Comparison of ENCODE assay signal across 8 cellular contexts in the genomic region with DNA sequence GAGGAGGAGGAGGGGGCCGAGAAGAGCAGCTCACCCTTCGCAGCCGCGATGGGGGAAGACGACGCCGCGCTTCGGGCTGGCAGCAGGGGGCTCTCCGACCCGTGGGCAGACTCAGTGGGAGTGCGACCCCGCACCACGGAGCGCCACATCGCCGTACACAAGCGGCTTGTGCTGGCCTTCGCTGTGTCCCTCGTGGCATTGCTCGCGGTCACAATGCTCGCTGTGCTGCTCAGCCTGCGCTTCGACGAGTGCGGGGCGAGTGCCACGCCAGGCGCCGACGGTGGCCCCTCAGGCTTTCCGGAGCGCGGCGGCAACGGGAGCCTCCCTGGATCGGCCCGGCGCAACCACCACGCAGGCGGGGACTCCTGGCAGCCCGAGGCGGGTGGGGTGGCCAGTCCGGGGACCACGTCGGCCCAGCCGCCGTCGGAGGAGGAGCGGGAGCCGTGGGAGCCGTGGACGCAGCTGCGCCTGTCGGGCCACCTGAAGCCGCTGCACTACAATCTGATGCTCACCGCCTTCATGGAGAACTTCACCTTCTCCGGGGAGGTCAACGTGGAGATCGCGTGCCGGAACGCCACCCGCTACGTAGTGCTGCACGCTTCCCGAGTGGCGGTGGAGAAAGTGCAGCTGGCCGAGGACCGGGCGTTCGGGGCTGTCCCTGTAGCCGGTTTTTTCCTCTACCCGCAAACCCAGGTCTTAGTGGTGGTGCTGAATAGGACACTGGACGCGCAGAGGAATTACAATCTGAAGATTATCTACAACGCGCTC. TPM values are rescaled to one million over a fixed set of nuclear protein-coding genes. Genes with fewer than 3 reads are reported as not detected.
A peak's percentile ranks its signal among the peaks of the same experiment; 100 is the strongest.
DNase-seq lines count a peak whose midpoint lies in the region; ATAC-seq, FAIRE-seq and TF ChIP-seq lines count a peak whose summit lies in the region.

No MANE protein-coding gene starts in this region.

- intact Hi-C loops in pancreas (cut with DNase I), result no loop called here

- H3K36me3 ChIP-seq in pancreas, result no peaks in the 10 kb centered on the region

- FAIRE-seq in pancreas (lab: Jason Lieb, UNC), result no peak

- peaks cover 0 to 28% (median 5%) of the 10 kb centered on the region in 6 donors for H3K9me3 Mint-ChIP-seq in immature natural killer cell

- H3K4me3 Mint-ChIP-seq in immature natural killer cell, result no peak overlapping the region

- DNase-seq in Caki2 (ENCODE audit: low read depth), result peak; percentile 83
- peak; percentile 54 for DNase-seq in NCI-H2227 treated with DMSO at 0.1 percent for 48 hours (lab: John Stamatoyannopoulos, UW)
- DNase-seq in foreskin keratinocyte, result peak in 1 of 2 donors; percentile 36
- DNase-seq in pancreas, result peak; percentile 28 to 76 (median 48)
- DNase-seq in NCI-H2196 (lab: John Stamatoyannopoulos, UW; ENCODE audit: unreplicated experiment), result no peak
- no peak for DNase-seq in stimulated activated CD4-positive, alpha-beta T cell treated with anti-CD3 and anti-CD28 coated beads, Interleukin-4, amount 100 ng/mL, for 1 hour
- DNase-seq in immature natural killer cell, result no peak

- ATAC-seq in foreskin keratinocyte (peak; percentile 8), pancreas (peak; percentile 2 to 27 (median 8)), GM19452 (IDR thresholded peaks at IDR 0.05; ENCODE audit: unreplicated experiment) (no peak)

- no peaks in the 10 kb centered on the region for H3K9me3 ChIP-seq in pancreas

- H3K27ac ChIP-seq in foreskin keratinocyte, result no peak overlapping the region
- peak overlapping the region; percentile 77 to 93 (median 80) for H3K27ac ChIP-seq in pancreas

- no peak overlapping the region for H3K27ac Mint-ChIP-seq in immature natural killer cell

- no peaks in the 10 kb centered on the region for H3K4me1 ChIP-seq in foreskin keratinocyte
- H3K4me1 ChIP-seq in pancreas, result peaks cover under 1 to 8% (median under 1%) of the 10 kb centered on the region in 3 donors

- H3K27me3 Mint-ChIP-seq in immature natural killer cell (ENCODE audit: low read depth in 3 of 3), result peaks cover 7 to 20% (median 8%) of the 10 kb centered on the region in 3 donors

- H3K27me3 ChIP-seq in foreskin keratinocyte, result peaks cover 86% of the 10 kb centered on the region
- H3K27me3 ChIP-seq in pancreas, result no peaks in the 10 kb centered on the region

- 1 to 2% methylated on average over 78 to 79 of the region's 79 CpGs for WGBS in pancreas, 2 donors

- H3K36me3 Mint-ChIP-seq in immature natural killer cell, result peaks cover 0 to 5% (median 0%) of the 10 kb centered on the region in 3 donors

- peak overlapping the region; percentile 57 to 71 (median 62) for H3K4me3 ChIP-seq in pancreas

- H3K4me1 Mint-ChIP-seq in immature natural killer cell, result no peaks in the 10 kb centered on the region

- no peak for TF ChIP-seq CTCF in foreskin keratinocyte (conservative IDR thresholded peaks at IDR 0.05)
- no peak for TF ChIP-seq CTCF in pancreas (IDR thresholded peaks at IDR 0.05)

- in situ Hi-C loops in Caki2 (cut with HindIII; ENCODE audit: low pct_unique_long_range_greater_than_20kb, low sequenced_read_pairs), result no loop called here

RNA-seq across cellular contexts. Expression of gene TRHDE, which starts 0.7 kb away (rescaled TPM):
- total RNA-seq in Caki2 (2014; rRNA removed; shearing (Covaris generic); ENCODE audit: low replicate concordance), result 26.0 and 36.2 TPM in 2 replicates
- 0.49 and 0.78 TPM in 2 replicates for total RNA-seq in foreskin keratinocyte
- polyA plus RNA-seq in foreskin keratinocyte, result 0.10 and 0.21 TPM in 2 replicates
- total RNA-seq in pancreas, result 10 to 100 TPM in 5 of 6 donors, 1 to 10 TPM in 1; 8.1 to 30.2 (median 22.7) TPM
- polyA plus RNA-seq in pancreas, result 1 to 10 TPM; 1.9 to 2.2 TPM
- polyA plus RNA-seq in immature natural killer cell, result not detected

Comparison
In these comparisons a context has a peak if more than half of its experiments do, and no peak if none do; other contexts are left out.
1. DNase-seq: peak in Caki2 (single experiment), NCI-H2227 treated with DMSO at 0.1 percent for 48 hours (single experiment) and pancreas (6 of 6); none in NCI-H2196 (single experiment), stimulated activated CD4-positive, alpha-beta T cell treated with anti-CD3 and anti-CD28 coated beads, Interleukin-4, amount 100 ng/mL, for 1 hour (single experiment) and immature natural killer cell (0 of 3).